10 cellular contexts compared by ENCODE assay signal in genomic region chr17:41773190-41773588, GRCh38. TPM values are rescaled to one million over a fixed set of nuclear protein-coding genes. Genes with fewer than 3 reads are reported as not detected.
A peak's percentile ranks its signal among the peaks of the same experiment; 100 is the strongest.
DNase-seq lines count a peak whose midpoint lies in the region; ATAC-seq, FAIRE-seq and TF ChIP-seq lines count a peak whose summit lies in the region.
"Had no signal": no experiment of that assay in that cellular context is flagged by ENCODE, and none has a peak within 500 bp of the region (broad histone marks: within the 10 kb centered on the region; RNA-seq: fewer than 3 reads in every experiment).

No MANE protein-coding gene starts in this region.

- ATAC-seq in GM21515 (IDR thresholded peaks at IDR 0.05; ENCODE audit: unreplicated experiment), result no peak
- ATAC-seq in HG02642 (IDR thresholded peaks at IDR 0.05; ENCODE audit: poor library complexity, unreplicated experiment), result no peak

- H3K9ac ChIP-seq in BLaER1 (peak overlapping the region; percentile 49), H1 (replicated peaks in 1 of 4; ENCODE audit: extremely low read depth in 1 of 4, low read depth in 3 of 4, low read length in 3 of 4) (no peak overlapping the region)

- H3K4me1 Mint-ChIP-seq in mesothelial cell of epicardium, result peaks cover 49% of the 10 kb centered on the region

- H3K4ac ChIP-seq in H1 (replicated peaks; ENCODE audit: insufficient read length, low read depth, low read length), result peak overlapping the region; percentile 81

- peak overlapping the region; percentile 95 for H3K27ac Mint-ChIP-seq in mesothelial cell of epicardium

- peaks cover 19% of the 10 kb centered on the region for H3K79me1 ChIP-seq in H1 (ENCODE audit: low read depth, low read length)

- no peak overlapping the region for H2AFZ ChIP-seq in H1 (ENCODE audit: low read length)

- peaks cover 19% of the 10 kb centered on the region for H3K36me3 Mint-ChIP-seq in mesothelial cell of epicardium

- 78% methylated on average over 12 of the region's 12 CpGs; no CpG with 5 or more reads in 1 of the 2 experiments for WGBS in H1 (ENCODE audit: extremely low coverage in 1 of 2, insufficient coverage in 1 of 2, insufficient read length in 1 of 2, insufficient replicate concordance in 2 of 2, low coverage in 1 of 2, low lambda C conversion rate in 2 of 2, missing lambda C conversion rate in 1 of 2), 2 experiments

- H2BK15ac ChIP-seq in H1 (ENCODE audit: low read length), result peak overlapping the region; percentile 75; the same call in 1 of the 2 replicates

- TF ChIP-seq EP300 in H1 (IDR thresholded peaks at IDR 0.05; ENCODE audit: borderline replicate concordance in 1 of 2, low read depth in 2 of 2, low read length in 2 of 2), result no peak

- peak; percentile 29 for DNase-seq in NCI-H1694 treated with DMSO at 0.1 percent for 48 hours (lab: John Stamatoyannopoulos, UW)
- peak in 1 of 2 experiments; percentile 57 for DNase-seq in H1 (ENCODE audit: low read depth in 1 of 2, low spot score in 2 of 2)
- DNase-seq in mesothelial cell of epicardium (ENCODE audit: low spot score in 2 of 2, unreplicated experiment in 2 of 2), result peak in 1 of 2 experiments; percentile 63
- DNase-seq in GM10248 (ENCODE audit: extremely low spot score), result no peak
- DNase-seq in effector memory CD4-positive, alpha-beta T cell, result no peak
- DNase-seq: cortex of kidney, NCI-H345 had no signal

- H3K23ac ChIP-seq in H1 (ENCODE audit: insufficient read length), result no peak overlapping the region

- peaks cover 0 to 35% of the 10 kb centered on the region in 2 experiments; a peak in 2 of 4 replicates for H3K79me2 ChIP-seq in H1 (ENCODE audit: control insufficient read depth in 1 of 2, insufficient read depth in 2 of 2, low read length in 2 of 2)

- TF ChIP-seq POLR2A in H1 (IDR thresholded peaks at IDR 0.05; ENCODE audit: control extremely low read depth in 1 of 2, low read depth in 2 of 2, low read length in 2 of 2), result no peak

- 0 out of 2 replicates have a peak overlapping the region, but pooled peaks have one; percentile 32 for H2AK5ac ChIP-seq in H1 (ENCODE audit: low read depth, low read length)

- no peak overlapping the region for H3K56ac ChIP-seq in H1 (replicated peaks; ENCODE audit: insufficient read length, low read depth, low read length)

- H2BK20ac ChIP-seq in H1 (ENCODE audit: low read length), result peak overlapping the region; percentile 86; the same call in 1 of the 2 replicates

- H3K36me3 ChIP-seq in BLaER1 (peaks cover 91% of the 10 kb centered on the region), H1 (ENCODE audit: control insufficient read depth in 2 of 4, insufficient read depth in 4 of 4, low read length in 3 of 4) (peaks cover 10 to 23% (median 21%) of the 10 kb centered on the region in 4 experiments; a peak in 5 of 8 replicates)
- no peaks in the 10 kb centered on the region for H3K36me3 ChIP-seq in effector memory CD4-positive, alpha-beta T cell (ENCODE audit: control insufficient read depth, insufficient read depth, low read length)

- peak overlapping the region; percentile 22 for H3K4me3 Mint-ChIP-seq in mesothelial cell of epicardium

- H3K18ac ChIP-seq in H1 (ENCODE audit: extremely low read depth, low read length), result peak overlapping the region; percentile 24

- H3K9me3 Mint-ChIP-seq in mesothelial cell of epicardium, result no peaks in the 10 kb centered on the region

- peak overlapping the region; percentile 80; the same call in 1 of the 2 replicates for H2BK12ac ChIP-seq in H1 (ENCODE audit: low read depth, low read length)

- POLR2A ChIA-PET in H1 (lab: Charles Lee; ENCODE audit: partially characterized antibody), result interaction anchor here (0.7 to 7.5 kb wide), 10 partner anchors 12 to 92 kb away, joined by 3 to 83 read pairs (median 4); partner anchors contain the start of genes EIF1, JUP and KLHL11
- POLR2A ChIA-PET in GM10248 (lab: Yijun Ruan, JAX), result no interaction called here

- H2BK120ac ChIP-seq in H1 (replicated peaks; ENCODE audit: low read depth, low read length), result no peak overlapping the region

- no peak overlapping the region for H4K5ac ChIP-seq in H1 (ENCODE audit: insufficient read length, low read depth, low read length)

- H2BK5ac ChIP-seq in H1 (ENCODE audit: low read depth, low read length), result peak overlapping the region; percentile 87

- H3K4me2 ChIP-seq in BLaER1, result peak overlapping the region; percentile 99
- H3K4me2 ChIP-seq in H1 (ENCODE audit: insufficient read depth in 1 of 2, low read depth in 2 of 2, low read length in 2 of 2), result no peak overlapping the region

- no peaks in the 10 kb centered on the region for H3K27me3 ChIP-seq in BLaER1
- no peaks in the 10 kb centered on the region for H3K27me3 ChIP-seq in H1 (replicated peaks in 1 of 4; ENCODE audit: control insufficient read depth in 3 of 4, extremely low read depth in 1 of 4, insufficient read depth in 3 of 4, low read length in 3 of 4)
- no peaks in the 10 kb centered on the region for H3K27me3 ChIP-seq in effector memory CD4-positive, alpha-beta T cell (replicated peaks; ENCODE audit: control insufficient read depth, insufficient read depth, low read length, poor library complexity, severe bottlenecking)

- CTCF ChIA-PET in H1 (lab: Charles Lee; ENCODE audit: partially characterized antibody), result interaction anchor here (1.1 to 5.3 kb wide), 10 partner anchors 9 to 38 kb away, joined by 3 to 33 read pairs (median 8); partner anchors contain the start of genes JUP and P3H4
- CTCF ChIA-PET in GM10248 (lab: Yijun Ruan, JAX), result interaction anchor here (1.1 to 1.7 kb wide), 3 partner anchors 14 to 110 kb away, joined by 3 to 4 read pairs (median 3); partner anchors contain the start of genes JUP and P3H4

- H4K20me1 ChIP-seq in BLaER1 (peaks cover 100% of the 10 kb centered on the region), H1 (replicated peaks in 1 of 2; ENCODE audit: control insufficient read depth in 1 of 2, insufficient read depth in 2 of 2, low read length in 2 of 2) (peaks cover 6 to 24% of the 10 kb centered on the region in 2 experiments)

- TF ChIP-seq CTCF in H1 (IDR thresholded peaks at IDR 0.05; ENCODE audit: control extremely low read depth in 1 of 3, insufficient read depth in 1 of 3, low read depth in 1 of 3, low read length in 3 of 3), result no peak
- TF ChIP-seq CTCF in mesothelial cell of epicardium (IDR thresholded peaks at IDR 0.05; ENCODE audit: unreplicated experiment), result no peak
- TF ChIP-seq CTCF in GM10248 (IDR thresholded peaks at IDR 0.05; ENCODE audit: control extremely low read depth, extremely low read depth, low read depth, missing control alignments), result no peak

- H3K9me3 ChIP-seq in BLaER1 (no peaks in the 10 kb centered on the region), H1 (ENCODE audit: insufficient read depth in 2 of 2, low read depth in 1 of 2, low read length in 1 of 2) (no peaks in the 10 kb centered on the region)
- no peaks in the 10 kb centered on the region for H3K9me3 ChIP-seq in effector memory CD4-positive, alpha-beta T cell (ENCODE audit: control insufficient read depth, low read length)

- peak overlapping the region; percentile 40 for H4K91ac ChIP-seq in H1 (replicated peaks; ENCODE audit: insufficient read length, low read length)

- no peak for FAIRE-seq in H1 (lab: Jason Lieb, UNC)

- no peak for TF ChIP-seq RAD21 in H1 (IDR thresholded peaks at IDR 0.05 in 1 of 2, conservative IDR thresholded peaks at IDR 0.05 in 1 of 2; ENCODE audit: low read depth in 2 of 2, low read length in 2 of 2)

- H4K8ac ChIP-seq in H1 (ENCODE audit: extremely low read depth, insufficient read depth, low read length), result no peak overlapping the region; the same call in 1 of the 2 replicates

- H3K4me1 ChIP-seq in BLaER1, result peaks cover 68% of the 10 kb centered on the region
- H3K4me1 ChIP-seq in H1 (replicated peaks in 1 of 4; ENCODE audit: control insufficient read depth in 3 of 4, insufficient read depth in 4 of 4, low read length in 3 of 4), result peaks cover 0 to 51% (median 34%) of the 10 kb centered on the region in 4 experiments; a peak in 6 of 7 replicates
- no peaks in the 10 kb centered on the region for H3K4me1 ChIP-seq in effector memory CD4-positive, alpha-beta T cell (ENCODE audit: control insufficient read depth, insufficient read depth, low read length, poor library complexity, severe bottlenecking)

- peak overlapping the region; percentile 49; the same call in 1 of the 2 replicates for H3K27ac ChIP-seq in BLaER1
- H3K27ac ChIP-seq in H1 (ENCODE audit: low read depth, low read length), result no peak overlapping the region
- H3K27ac ChIP-seq in effector memory CD4-positive, alpha-beta T cell (ENCODE audit: insufficient read depth, low read length, poor library complexity, severe bottlenecking), result no peak overlapping the region

- no peaks in the 10 kb centered on the region for H3K27me3 Mint-ChIP-seq in mesothelial cell of epicardium (ENCODE audit: low read depth)

- H3K14ac ChIP-seq in H1 (ENCODE audit: insufficient read length), result no peak overlapping the region

- H3K23me2 ChIP-seq in H1 (ENCODE audit: low read depth, low read length), result no peaks in the 10 kb centered on the region; the same call in 1 of the 2 replicates

- H3K4me3 ChIP-seq in BLaER1 (no peak overlapping the region), H1 (ENCODE audit: extremely low read depth in 1 of 4, insufficient read depth in 2 of 4, low read depth in 3 of 4, low read length in 4 of 4) (no peak overlapping the region)
- no peak overlapping the region for H3K4me3 ChIP-seq in effector memory CD4-positive, alpha-beta T cell (ENCODE audit: insufficient read depth, low read depth, low read length, poor library complexity, severe bottlenecking)

RNA-seq across cellular contexts. Expression of gene JUP, which starts 13.3 kb away (rescaled TPM):
- 98.6 and 102 TPM in 2 replicates for total RNA-seq in H1 (2021; fragmentation: NEBNext Ultra II Directional; extraction: Animal tissue kit (Norgen Biotek cat#: 25700))
- 62.8 and 125 TPM in 2 replicates for polyA plus RNA-seq in H1 (2011; rRNA removed)
- polyA plus RNA-seq in H1 (2011; cell fraction: cytosol; rRNA removed), result 34.7 TPM
- polyA plus RNA-seq in H1 (2011; cell fraction: nucleus; rRNA removed), result 89.8 TPM
- polyA plus RNA-seq in H1 (2012, experiment 1 of 2), result 68.9 to 108 TPM (median 102 TPM) in 4 replicates
- polyA plus RNA-seq in H1 (2012, experiment 2 of 2), result 109 TPM
- polyA plus RNA-seq in H1 (2013, experiment 1 of 2), result 70.1 TPM
- 65.1 TPM for polyA plus RNA-seq in H1 (2013, experiment 2 of 2)
- polyA minus RNA-seq in H1 (2011; rRNA and poly(A)+ RNA removed), result 44.2 and 46.8 TPM in 2 replicates
- polyA minus RNA-seq in H1 (2011; cell fraction: cytosol; rRNA and poly(A)+ RNA removed), result 76.7 TPM
- 48.4 TPM for polyA minus RNA-seq in H1 (2011; cell fraction: nucleus; rRNA and poly(A)+ RNA removed)
- 202 to 207 TPM (median 205 TPM) in 3 replicates for total RNA-seq in mesothelial cell of epicardium

RNA-seq across cellular contexts. Expression of gene P3H4, which starts 38.6 kb away (rescaled TPM):
- total RNA-seq in H1 (2021; fragmentation: NEBNext Ultra II Directional; extraction: Animal tissue kit (Norgen Biotek cat#: 25700)), result 22.6 and 23.4 TPM in 2 replicates
- 26.7 and 36.6 TPM in 2 replicates for polyA plus RNA-seq in H1 (2011; rRNA removed)
- 32.3 TPM for polyA plus RNA-seq in H1 (2011; cell fraction: cytosol; rRNA removed)
- 26.2 TPM for polyA plus RNA-seq in H1 (2011; cell fraction: nucleus; rRNA removed)
- 19.2 to 25.6 TPM (median 23.3 TPM) in 4 replicates for polyA plus RNA-seq in H1 (2012, experiment 1 of 2)
- polyA plus RNA-seq in H1 (2012, experiment 2 of 2), result 18.1 TPM
- polyA plus RNA-seq in H1 (2013, experiment 1 of 2), result 27.7 TPM
- 29.1 TPM for polyA plus RNA-seq in H1 (2013, experiment 2 of 2)
- polyA minus RNA-seq in H1 (2011; rRNA and poly(A)+ RNA removed), result 13.9 and 14.4 TPM in 2 replicates
- polyA minus RNA-seq in H1 (2011; cell fraction: cytosol; rRNA and poly(A)+ RNA removed), result 22.9 TPM
- 22.3 TPM for polyA minus RNA-seq in H1 (2011; cell fraction: nucleus; rRNA and poly(A)+ RNA removed)
- total RNA-seq in mesothelial cell of epicardium, result 61.0 to 62.0 TPM (median 62.0 TPM) in 3 replicates

RNA-seq across cellular contexts. Expression of gene HAP1, which starts 38.7 kb away (rescaled TPM):
- total RNA-seq in H1 (2021; fragmentation: NEBNext Ultra II Directional; extraction: Animal tissue kit (Norgen Biotek cat#: 25700)), result 3.6 and 3.8 TPM in 2 replicates
- polyA plus RNA-seq in H1 (2011; rRNA removed), result 2.3 and 3.4 TPM in 2 replicates
- 2.9 TPM for polyA plus RNA-seq in H1 (2011; cell fraction: cytosol; rRNA removed)
- 10.6 TPM for polyA plus RNA-seq in H1 (2011; cell fraction: nucleus; rRNA removed)
- polyA plus RNA-seq in H1 (2012, experiment 1 of 2), result 2.4 to 3.6 TPM (median 2.8 TPM) in 4 replicates
- polyA plus RNA-seq in H1 (2012, experiment 2 of 2), result 1.9 TPM
- polyA plus RNA-seq in H1 (2013, experiment 1 of 2), result 1.8 TPM
- 1.5 TPM for polyA plus RNA-seq in H1 (2013, experiment 2 of 2)
- polyA minus RNA-seq in H1 (2011; rRNA and poly(A)+ RNA removed), result 0.80 and 1.3 TPM in 2 replicates
- polyA minus RNA-seq in H1 (2011; cell fraction: cytosol; rRNA and poly(A)+ RNA removed), result 0.66 TPM
- polyA minus RNA-seq in H1 (2011; cell fraction: nucleus; rRNA and poly(A)+ RNA removed), result 2.6 TPM
- 0.44 to 0.66 TPM (median 0.45 TPM) in 3 replicates for total RNA-seq in mesothelial cell of epicardium

RNA-seq across cellular contexts. Expression of gene FKBP10, which starts 39.6 kb away (rescaled TPM):
- 173 and 179 TPM in 2 replicates for total RNA-seq in H1 (2021; fragmentation: NEBNext Ultra II Directional; extraction: Animal tissue kit (Norgen Biotek cat#: 25700))
- polyA plus RNA-seq in H1 (2011; rRNA removed), result 283 and 410 TPM in 2 replicates
- polyA plus RNA-seq in H1 (2011; cell fraction: cytosol; rRNA removed), result 347 TPM
- polyA plus RNA-seq in H1 (2011; cell fraction: nucleus; rRNA removed), result 1,193 TPM
- 206 to 277 TPM (median 242 TPM) in 4 replicates for polyA plus RNA-seq in H1 (2012, experiment 1 of 2)
- 146 TPM for polyA plus RNA-seq in H1 (2012, experiment 2 of 2)
- 233 TPM for polyA plus RNA-seq in H1 (2013, experiment 1 of 2)
- polyA plus RNA-seq in H1 (2013, experiment 2 of 2), result 222 TPM
- 102 and 130 TPM in 2 replicates for polyA minus RNA-seq in H1 (2011; rRNA and poly(A)+ RNA removed)
- 115 TPM for polyA minus RNA-seq in H1 (2011; cell fraction: cytosol; rRNA and poly(A)+ RNA removed)
- polyA minus RNA-seq in H1 (2011; cell fraction: nucleus; rRNA and poly(A)+ RNA removed), result 148 TPM
- 369 to 401 TPM (median 371 TPM) in 3 replicates for total RNA-seq in mesothelial cell of epicardium
